ENCODE assay signal across 25 cellular contexts in genomic region chr4:118753685-118754084, GRCh38.
DNase-seq lines count a peak whose midpoint lies in the region; ATAC-seq and TF ChIP-seq lines count a peak whose summit lies in the region.
"Had no signal": no experiment of that assay in that cellular context is flagged by ENCODE, and none has a peak within 500 bp of the region (broad histone marks: within the 10 kb centered on the region; RNA-seq: fewer than 3 reads in every experiment).

No MANE protein-coding gene starts in this region.

- peaks cover 0 to 62% (median 37%) of the 10 kb centered on the region in 9 donors for H3K36me3 ChIP-seq in heart left ventricle
- peaks cover 77% of the 10 kb centered on the region for H3K36me3 ChIP-seq in osteoblast (ENCODE audit: insufficient read depth, low read length)
- H3K36me3 ChIP-seq in tibial nerve: peaks cover 0 to 7% (median 0%) of the 10 kb centered on the region in 3 donors

- H3K27ac ChIP-seq in heart left ventricle (peak overlapping the region in 11 of 12 donors; percentile 18 to 87 (median 67)), osteoblast (ENCODE audit: low read depth, low read length) (peak overlapping the region; percentile 79), tibial nerve (peak overlapping the region in 3 of 4 donors; percentile 24 to 83 (median 56))
- H3K27ac ChIP-seq: BLaER1, upper lobe of left lung had no signal

- no peak overlapping the region for H2AFZ ChIP-seq in osteoblast (ENCODE audit: low read length)

- TF ChIP-seq CTCF in heart left ventricle (IDR thresholded peaks at IDR 0.05) (peak in 2 of 12 donors; percentile 11 to 16), chondrocyte (IDR thresholded peaks at IDR 0.05) (peak; percentile 54), osteoblast (IDR thresholded peaks at IDR 0.05; ENCODE audit: extremely low read depth, low read depth, low read length) (no peak), tibial nerve (IDR thresholded peaks at IDR 0.05) (no peak)

- H3K4me1 Mint-ChIP-seq in chondrocyte (ENCODE audit: low read depth): peaks cover 65% of the 10 kb centered on the region
- H3K4me1 Mint-ChIP-seq: activated naive CD8-positive, alpha-beta T cell treated with anti-CD3 and anti-CD28 coated beads, Interleukin-2, amount 50 U/mL, for 24 hours had no signal

- no peak overlapping the region for H3K4me3 Mint-ChIP-seq in chondrocyte (ENCODE audit: unreplicated experiment)
- H3K4me3 Mint-ChIP-seq: activated naive CD8-positive, alpha-beta T cell treated with anti-CD3 and anti-CD28 coated beads, Interleukin-2, amount 50 U/mL, for 24 hours; stimulated activated naive CD8-positive, alpha-beta T cell treated with anti-CD3 and anti-CD28 coated beads, Interleukin-15, Interleukin-2, amounts not matched to agents 100 ng/mL and 50 ng/mL, for 24 hours; T-helper 2 cell treated with Interferon-gamma antibody and Interleukin-4, amounts not matched to agents 5 μg/mL and 100 μg/mL, for 36 hours had no signal

- DNase-seq in heart left ventricle (no peak), left ventricle myocardium superior (no peak), chondrocyte (ENCODE audit: low spot score) (no peak), osteoblast (ENCODE audit: insufficient read length, low spot score, missing footprints) (no peak), tibial nerve (ENCODE audit: low spot score in 2 of 2) (no peak), SHP77 (lab: John Stamatoyannopoulos, UW) (no peak)
- no peak for DNase-seq in activated CD8-positive, alpha-beta memory T cell treated with anti-CD3 and anti-CD28 coated beads, Interleukin-2, amount 50 U/mL, for 48 hours
- DNase-seq: activated CD4-positive, alpha-beta T cell treated with anti-CD3 and anti-CD28 coated beads, Interleukin-2, amount 50 U/mL, for 48 hours; activated CD4-positive, CD25-positive, alpha-beta regulatory T cell; activated gamma-delta T cell; activated naive CD8-positive, alpha-beta T cell treated with anti-CD3 and anti-CD28 coated beads, Interleukin-2, amount 50 U/mL, for 24 hours; Caco-2; cortex of kidney; DND-41; GOT3; hippocampal formation; mucosa of descending colon; NCI-H510A; stimulated activated CD4-positive, alpha-beta T cell treated with anti-CD3 and anti-CD28 coated beads, Interleukin-4, amount 100 ng/mL, for 4 hours; upper lobe of left lung had no signal

- intact Hi-C loops in heart left ventricle (cut with DNase I) (loop anchor here in 2 of 10 donors (10.0 kb wide), 2 partner anchors 281 to 291 kb away; no protein-coding TSS in a partner anchor), left ventricle myocardium superior (cut with micrococcal nuclease) (no loop called here)

- no peak for TF ChIP-seq POLR2A in heart left ventricle (IDR thresholded peaks at IDR 0.05)
- no peak for TF ChIP-seq POLR2A in tibial nerve (IDR thresholded peaks at IDR 0.05)

- peaks cover 3% of the 10 kb centered on the region for H4K20me1 ChIP-seq in osteoblast (ENCODE audit: insufficient read depth, low read length)
- H4K20me1 ChIP-seq: BLaER1 had no signal

- H3K9me3 Mint-ChIP-seq in chondrocyte (ENCODE audit: low read depth): no peaks in the 10 kb centered on the region
- H3K9me3 Mint-ChIP-seq: activated naive CD8-positive, alpha-beta T cell treated with anti-CD3 and anti-CD28 coated beads, Interleukin-2, amount 50 U/mL, for 24 hours; brain; stimulated activated naive CD8-positive, alpha-beta T cell treated with anti-CD3 and anti-CD28 coated beads, Interleukin-15, Interleukin-2, amounts not matched to agents 100 ng/mL and 50 ng/mL, for 24 hours; T-helper 2 cell treated with Interferon-gamma antibody and Interleukin-4, amounts not matched to agents 5 μg/mL and 100 μg/mL, for 36 hours had no signal

- peaks cover 64% of the 10 kb centered on the region for H3K79me2 ChIP-seq in osteoblast (ENCODE audit: insufficient read depth, low read length)

- peaks cover 36% of the 10 kb centered on the region for H3K36me3 Mint-ChIP-seq in chondrocyte (ENCODE audit: low read depth)

- H3K27me3 ChIP-seq in heart left ventricle (no peaks in the 10 kb centered on the region), osteoblast (ENCODE audit: insufficient read depth, low read length) (no peaks in the 10 kb centered on the region), tibial nerve (no peaks in the 10 kb centered on the region)
- H3K27me3 ChIP-seq: BLaER1, upper lobe of left lung had no signal

- WGBS in heart left ventricle, 4 donors: 69 to 78% (median 74%) methylated on average over 1 of the region's 1 CpG
- 54 to 61% methylated on average over 1 of the region's 1 CpG for WGBS in tibial nerve, 2 donors

- H3K4me1 ChIP-seq in heart left ventricle (peaks cover 4 to 98% (median 64%) of the 10 kb centered on the region in 12 donors), osteoblast (ENCODE audit: insufficient read depth, low read length) (peaks cover 62% of the 10 kb centered on the region), tibial nerve (peaks cover 3 to 89% (median 13%) of the 10 kb centered on the region in 4 donors)
- H3K4me1 ChIP-seq: BLaER1, upper lobe of left lung had no signal

- no peaks in the 10 kb centered on the region for H3K27me3 Mint-ChIP-seq in chondrocyte (ENCODE audit: low read depth)
- H3K27me3 Mint-ChIP-seq: activated naive CD8-positive, alpha-beta T cell treated with anti-CD3 and anti-CD28 coated beads, Interleukin-2, amount 50 U/mL, for 24 hours; brain; stimulated activated naive CD8-positive, alpha-beta T cell treated with anti-CD3 and anti-CD28 coated beads, Interleukin-15, Interleukin-2, amounts not matched to agents 100 ng/mL and 50 ng/mL, for 24 hours had no signal

- no peak for TF ChIP-seq EP300 in tibial nerve (IDR thresholded peaks at IDR 0.05)

- no peak for ATAC-seq in heart left ventricle
- no peak for ATAC-seq in left ventricle myocardium superior
- no peak for ATAC-seq in GM21515 (IDR thresholded peaks at IDR 0.05; ENCODE audit: unreplicated experiment)
- ATAC-seq: activated naive CD8-positive, alpha-beta T cell treated with anti-CD3 and anti-CD28 coated beads, Interleukin-2, amount 50 U/mL, for 24 hours; mucosa of descending colon had no signal

- no peak overlapping the region for H3K4me2 ChIP-seq in osteoblast (ENCODE audit: insufficient read depth, low read length)
- H3K4me2 ChIP-seq: BLaER1 had no signal

- H3K4me3 ChIP-seq in heart left ventricle (no peak overlapping the region), osteoblast (ENCODE audit: insufficient read depth, low read length) (no peak overlapping the region), tibial nerve (no peak overlapping the region)
- H3K4me3 ChIP-seq: BLaER1, mucosa of descending colon, upper lobe of left lung had no signal

- peak overlapping the region; percentile 50 for H3K27ac Mint-ChIP-seq in chondrocyte (ENCODE audit: unreplicated experiment)
- H3K27ac Mint-ChIP-seq: activated naive CD8-positive, alpha-beta T cell treated with anti-CD3 and anti-CD28 coated beads, Interleukin-2, amount 50 U/mL, for 24 hours; stimulated activated naive CD8-positive, alpha-beta T cell treated with anti-CD3 and anti-CD28 coated beads, Interleukin-15, Interleukin-2, amounts not matched to agents 100 ng/mL and 50 ng/mL, for 24 hours; T-helper 2 cell treated with Interferon-gamma antibody and Interleukin-4, amounts not matched to agents 5 μg/mL and 100 μg/mL, for 36 hours had no signal

- H3K9me3 ChIP-seq in heart left ventricle (no peaks in the 10 kb centered on the region), osteoblast (ENCODE audit: low read depth, low read length) (no peaks in the 10 kb centered on the region), tibial nerve (no peaks in the 10 kb centered on the region)
- H3K9me3 ChIP-seq: BLaER1, Caco-2, mucosa of descending colon, upper lobe of left lung had no signal
